Comparison of ENCODE assay signal across 8 cellular contexts in genomic region chr18:11849845-11850747, GRCh38. TPM values are rescaled to one million over a fixed set of nuclear protein-coding genes. Genes with fewer than 3 reads are reported as not detected.
DNase-seq lines count a peak whose midpoint lies in the region; ATAC-seq, FAIRE-seq and TF ChIP-seq lines count a peak whose summit lies in the region.

No MANE protein-coding gene starts in this region.

- peaks cover 9% of the 10 kb centered on the region for H3K4me1 ChIP-seq in SJCRH30
- peaks cover 39% of the 10 kb centered on the region for H3K4me1 ChIP-seq in suprapubic skin

- TF ChIP-seq POLR2A in suprapubic skin (IDR thresholded peaks at IDR 0.05) = peak in 1 of 2 donors; percentile 30

- no peak for ATAC-seq in GM19324 (IDR thresholded peaks at IDR 0.05; ENCODE audit: low FRiP score, unreplicated experiment)

- H3K36me3 ChIP-seq in SJCRH30 (no peaks in the 10 kb centered on the region), suprapubic skin (peaks cover 9% of the 10 kb centered on the region)

- H3K9me3 Mint-ChIP-seq in activated naive CD4-positive, alpha-beta T cell treated with anti-CD3 and anti-CD28 coated beads, Interleukin-2, amount 50 U/mL, for 24 hours = no peaks in the 10 kb centered on the region
- no peaks in the 10 kb centered on the region for H3K9me3 Mint-ChIP-seq in osteocyte (ENCODE audit: unreplicated experiment)

- no peaks in the 10 kb centered on the region for H3K27me3 Mint-ChIP-seq in activated naive CD4-positive, alpha-beta T cell treated with anti-CD3 and anti-CD28 coated beads, Interleukin-2, amount 50 U/mL, for 24 hours
- peaks cover 6% of the 10 kb centered on the region for H3K27me3 Mint-ChIP-seq in osteocyte (ENCODE audit: unreplicated experiment)

- no peak for FAIRE-seq in HTR-8/SVneo (lab: Jason Lieb, UNC)

- peak; percentile 94 for DNase-seq in AG10803 (ENCODE audit: low read depth)
- peak; percentile 14 for DNase-seq in HTR-8/SVneo (ENCODE audit: insufficient read length, low spot score)
- DNase-seq in SJCRH30 = peak; percentile 75 to 83
- DNase-seq in head of caudate nucleus = peak in 41 of 42 donors; percentile 26 to 75 (median 51)
- DNase-seq in osteocyte (ENCODE audit: extremely low spot score, unreplicated experiment) = no peak
- DNase-seq in suprapubic skin (ENCODE audit: low spot score in 2 of 2) = peak; percentile 90 to 91

- H3K9me3 ChIP-seq in SJCRH30 (replicated peaks) (no peaks in the 10 kb centered on the region), suprapubic skin (no peaks in the 10 kb centered on the region)

- intact Hi-C loops in head of caudate nucleus (cut with DNase I) = loop anchor here (5.0 to 10.0 kb wide), 2 partner anchors 57 to 95 kb away; partner anchors contain the start of gene MPPE1

- H3K4me3 ChIP-seq in AG10803 (ENCODE audit: low read length) (peak overlapping the region; percentile 100), SJCRH30 (peak overlapping the region; percentile 70), suprapubic skin (peak overlapping the region; percentile 97)

- peak overlapping the region; percentile 77 for H3K27ac ChIP-seq in SJCRH30
- peak overlapping the region; percentile 99 for H3K27ac ChIP-seq in suprapubic skin

- peak overlapping the region; percentile 100 for H3K4me3 Mint-ChIP-seq in activated naive CD4-positive, alpha-beta T cell treated with anti-CD3 and anti-CD28 coated beads, Interleukin-2, amount 50 U/mL, for 24 hours
- peak overlapping the region; percentile 100 for H3K4me3 Mint-ChIP-seq in osteocyte (ENCODE audit: unreplicated experiment)

- 14% methylated on average over 19 of the region's 19 CpGs for WGBS in suprapubic skin

- TF ChIP-seq EP300 in suprapubic skin (IDR thresholded peaks at IDR 0.05) = no peak

- peak overlapping the region; percentile 100 for H3K27ac Mint-ChIP-seq in activated naive CD4-positive, alpha-beta T cell treated with anti-CD3 and anti-CD28 coated beads, Interleukin-2, amount 50 U/mL, for 24 hours
- peak overlapping the region; percentile 100 for H3K27ac Mint-ChIP-seq in osteocyte (ENCODE audit: unreplicated experiment)

- peaks cover 3% of the 10 kb centered on the region for H3K36me3 Mint-ChIP-seq in activated naive CD4-positive, alpha-beta T cell treated with anti-CD3 and anti-CD28 coated beads, Interleukin-2, amount 50 U/mL, for 24 hours
- H3K36me3 Mint-ChIP-seq in osteocyte (ENCODE audit: unreplicated experiment) = peaks cover 2% of the 10 kb centered on the region

- no peaks in the 10 kb centered on the region for H3K27me3 ChIP-seq in SJCRH30
- H3K27me3 ChIP-seq in suprapubic skin = no peaks in the 10 kb centered on the region

- TF ChIP-seq CTCF in AG10803 (conservative IDR thresholded peaks at IDR 0.05; ENCODE audit: low read length) (peak; percentile 22), osteocyte (IDR thresholded peaks at IDR 0.05) (no peak), suprapubic skin (IDR thresholded peaks at IDR 0.05) (no peak)

- H3K4me1 Mint-ChIP-seq in activated naive CD4-positive, alpha-beta T cell treated with anti-CD3 and anti-CD28 coated beads, Interleukin-2, amount 50 U/mL, for 24 hours = peaks cover 55% of the 10 kb centered on the region
- peaks cover 37% of the 10 kb centered on the region for H3K4me1 Mint-ChIP-seq in osteocyte (ENCODE audit: unreplicated experiment)

RNA-seq across cellular contexts. Expression of gene CHMP1B, which starts 1.1 kb away (rescaled TPM):
- 18.1 and 19.5 TPM in 2 replicates for total RNA-seq in SJCRH30 (2014; rRNA removed; shearing (Covaris generic))
- 45.6 and 50.3 TPM in 2 replicates for total RNA-seq in osteocyte
- total RNA-seq in suprapubic skin = 100 to 1,000 TPM in 1 of 4 donors, 10 to 100 TPM in 3; 53.9 to 123 (median 80.4) TPM

RNA-seq across cellular contexts. Expression of gene MPPE1, which starts 58.0 kb away (rescaled TPM):
- total RNA-seq in SJCRH30 (2014; rRNA removed; shearing (Covaris generic)) = 13.7 and 14.7 TPM in 2 replicates
- 49.4 and 58.6 TPM in 2 replicates for total RNA-seq in osteocyte
- total RNA-seq in suprapubic skin = 10 to 100 TPM; 28.2 to 84.2 (median 40.3) TPM
